ENCODE assay signal across 16 cellular contexts in genomic region chr9:104982543-104982942, GRCh38.
"Had no signal": no experiment of that assay in that cellular context is flagged by ENCODE, and none has a peak within 500 bp of the region (broad histone marks: within the 10 kb centered on the region; RNA-seq: fewer than 3 reads in every experiment).

No MANE protein-coding gene starts in this region.

- H3K27ac ChIP-seq: brain microvascular endothelial cell, epithelial cell of prostate, hepatocyte had no signal

- ATAC-seq: effector memory CD8-positive, alpha-beta T cell; left colon; stimulated activated naive CD8-positive, alpha-beta T cell treated with anti-CD3 and anti-CD28 coated beads, Interleukin-15, Interleukin-2, amounts not matched to agents 100 U/mL and 50 U/mL, for 24 hours; T-cell had no signal

- H3K36me3 ChIP-seq: brain microvascular endothelial cell had no signal

- DNase-seq: activated CD4-positive, alpha-beta T cell treated with anti-CD3 and anti-CD28 coated beads, Interleukin-2, amount 50 U/mL, for 4 hours; activated CD4-positive, CD25-positive, alpha-beta regulatory T cell treated with anti-CD3 and anti-CD28 coated beads, Interleukin-2, amount 50 U/mL, for 72 hours; activated effector memory CD4-positive, alpha-beta T cell treated with Interleukin-2 at 50 U/mL for 16 hours; activated T-cell treated with anti-CD3 and anti-CD28 coated beads, Interleukin-2, amount 50 U/mL, for 24 hours; amygdala; brain microvascular endothelial cell; cerebellar nuclear complex; effector memory CD8-positive, alpha-beta T cell; occipital lobe; stimulated activated CD4-positive, alpha-beta T cell treated with anti-CD3 and anti-CD28 coated beads, Interleukin-4, amount 100 ng/mL, for 1 hour; stimulated activated CD8-positive, alpha-beta memory T cell treated with anti-CD3 and anti-CD28 coated beads, Interleukin-4, amount 100 ng/mL, for 48 hours; stimulated activated naive CD8-positive, alpha-beta T cell treated with anti-CD3 and anti-CD28 coated beads, Interleukin-15, Interleukin-2, amounts not matched to agents 100 U/mL and 50 U/mL, for 24 hours; T-cell had no signal

- H3K4me3 ChIP-seq: hepatocyte had no signal

- H3K27me3 ChIP-seq: brain microvascular endothelial cell, hepatocyte had no signal
